25 cellular contexts compared by ENCODE assay signal in the genomic region with DNA sequence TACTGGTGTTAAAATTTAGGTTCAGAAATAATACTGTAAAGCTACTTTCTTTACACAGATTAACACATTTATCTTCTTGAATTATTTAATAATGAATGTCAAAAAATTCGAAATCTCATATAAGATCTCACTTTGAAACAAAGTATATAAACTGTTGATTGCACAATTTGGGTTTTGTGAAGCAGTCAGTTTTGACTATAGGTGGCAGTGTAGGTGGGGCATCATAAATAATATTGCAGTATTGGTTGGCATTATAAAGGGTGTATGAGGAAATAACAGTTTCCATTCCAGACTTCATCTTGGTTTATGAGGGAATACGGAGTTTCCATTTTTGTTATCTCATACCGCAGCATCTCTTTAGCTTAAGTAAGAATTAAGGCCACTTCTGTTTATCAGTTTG. TPM values are rescaled to one million over a fixed set of nuclear protein-coding genes. Genes with fewer than 3 reads are reported as not detected.
A peak's percentile ranks its signal among the peaks of the same experiment; 100 is the strongest.
DNase-seq lines count a peak whose midpoint lies in the region; ATAC-seq and TF ChIP-seq lines count a peak whose summit lies in the region.
"Had no signal": no experiment of that assay in that cellular context is flagged by ENCODE, and none has a peak within 500 bp of the region (broad histone marks: within the 10 kb centered on the region; RNA-seq: fewer than 3 reads in every experiment).

No MANE protein-coding gene starts in this region.

- DNase-seq in HFFc6 (no peak), PC-3 (peak; percentile 67), chondrocyte (ENCODE audit: low spot score) (no peak), nephron progenitor cell (no peak), GM13977 (ENCODE audit: low spot score) (no peak)
- DNase-seq: activated CD4-positive, alpha-beta T cell treated with anti-CD3 and anti-CD28 coated beads for 36 hours; activated CD8-positive, alpha-beta memory T cell treated with anti-CD3 and anti-CD28 coated beads, Interleukin-2, amount 50 U/mL, for 4 hours; activated gamma-delta T cell; adrenal gland; central memory CD4-positive, alpha-beta T cell; COR-L47; EL; left colon; NCI-H1694; NCI-H69; psoas muscle; small intestine; stimulated activated CD4-positive, alpha-beta T cell treated with anti-CD3 and anti-CD28 coated beads, Interleukin-4, amount 100 ng/mL, for 1 hour; stomach had no signal

- no TSS peak for BruUV-seq in PC-3 (replicated peaks; lab: Mats Ljungman, UMichigan)

- H3K79me2 ChIP-seq in PC-3 (ENCODE audit: low read length), result 0 out of 2 replicates have a peak, but pooled peaks cover 11% of the 10 kb centered on the region

- peaks cover 9% of the 10 kb centered on the region for H3F3A ChIP-seq in PC-3 (ENCODE audit: low read length, unreplicated experiment)

- H3K9me3 Mint-ChIP-seq in HFFc6, result no peaks in the 10 kb centered on the region
- no peaks in the 10 kb centered on the region for H3K9me3 Mint-ChIP-seq in chondrocyte (ENCODE audit: low read depth)
- H3K9me3 Mint-ChIP-seq in nephron progenitor cell, result no peaks in the 10 kb centered on the region
- H3K9me3 Mint-ChIP-seq: neural progenitor cell, type B pancreatic cell had no signal

- H3K27me3 ChIP-seq in PC-3 (ENCODE audit: low read length), result no peaks in the 10 kb centered on the region
- H3K27me3 ChIP-seq: adrenal gland, esophagus muscularis mucosa, neural progenitor cell, stomach had no signal

- H3K4me3 Mint-ChIP-seq in HFFc6 (no peak overlapping the region), chondrocyte (ENCODE audit: unreplicated experiment) (no peak overlapping the region), nephron progenitor cell (no peak overlapping the region)
- H3K4me3 Mint-ChIP-seq: activated CD4-positive, alpha-beta T cell treated with anti-CD3 and anti-CD28 coated beads for 36 hours; neural progenitor cell; type B pancreatic cell had no signal

- no peak overlapping the region for H3K9ac ChIP-seq in PC-3 (ENCODE audit: low read length)
- H3K9ac ChIP-seq: neural progenitor cell had no signal

- H3K4me1 Mint-ChIP-seq in HFFc6 (ENCODE audit: low read depth) (peaks cover 57% of the 10 kb centered on the region), chondrocyte (ENCODE audit: low read depth) (peaks cover 29% of the 10 kb centered on the region), nephron progenitor cell (no peaks in the 10 kb centered on the region)
- H3K4me1 Mint-ChIP-seq: neural progenitor cell had no signal

- H3K36me3 Mint-ChIP-seq in HFFc6 (ENCODE audit: low read depth) (peaks cover 43% of the 10 kb centered on the region), chondrocyte (ENCODE audit: low read depth) (peaks cover 12% of the 10 kb centered on the region), nephron progenitor cell (ENCODE audit: low read depth) (peaks cover 54% of the 10 kb centered on the region)

- in situ Hi-C loops in GM13977 (cut with MboI; ENCODE audit: low pct_unique_long_range_greater_than_20kb, low sequenced_read_pairs, unreplicated experiment), result no loop called here

- no peaks in the 10 kb centered on the region for H4K20me1 ChIP-seq in PC-3 (ENCODE audit: low read length)

- H3K27ac Mint-ChIP-seq in HFFc6 (no peak overlapping the region), chondrocyte (ENCODE audit: unreplicated experiment) (no peak overlapping the region), nephron progenitor cell (no peak overlapping the region)
- H3K27ac Mint-ChIP-seq: activated CD4-positive, alpha-beta T cell treated with anti-CD3 and anti-CD28 coated beads for 36 hours; neural progenitor cell; type B pancreatic cell had no signal

- H3K27me3 Mint-ChIP-seq in HFFc6 (ENCODE audit: insufficient read depth), result no peaks in the 10 kb centered on the region; the same call in 1 of the 2 replicates
- H3K27me3 Mint-ChIP-seq in chondrocyte (ENCODE audit: low read depth), result no peaks in the 10 kb centered on the region
- no peaks in the 10 kb centered on the region for H3K27me3 Mint-ChIP-seq in nephron progenitor cell (ENCODE audit: low read depth, poor library complexity)
- H3K27me3 Mint-ChIP-seq: activated CD4-positive, alpha-beta T cell treated with anti-CD3 and anti-CD28 coated beads for 36 hours; type B pancreatic cell had no signal

- peak; percentile 48 for TF ChIP-seq CTCF in C4-2B (conservative IDR thresholded peaks at IDR 0.05)
- peak; percentile 37; the same call in 1 of the 2 replicates for TF ChIP-seq CTCF in HFFc6 (IDR thresholded peaks at IDR 0.05)
- TF ChIP-seq CTCF in PC-3 (conservative IDR thresholded peaks at IDR 0.05; ENCODE audit: low read depth, low read length), result peak; percentile 94
- TF ChIP-seq CTCF in chondrocyte (IDR thresholded peaks at IDR 0.05), result peak; percentile 43
- TF ChIP-seq CTCF in nephron progenitor cell (IDR thresholded peaks at IDR 0.05), result no peak
- no peak for TF ChIP-seq CTCF in GM13977 (IDR thresholded peaks at IDR 0.05; ENCODE audit: extremely low read depth, insufficient read depth, missing control alignments)

- no peak overlapping the region for H2AFZ ChIP-seq in PC-3 (ENCODE audit: low read length)
- H2AFZ ChIP-seq: neural progenitor cell had no signal

- POLR2A ChIA-PET in PC-3 (lab: Charles Lee; ENCODE audit: unreplicated experiment), result interaction anchor here (0.7 kb wide), 2 partner anchors 39 to 48 kb away, joined by 3 to 4 read pairs; no protein-coding TSS in a partner anchor

- ATAC-seq in PC-3, result peak; percentile 11; the same call in 1 of the 2 replicates
- ATAC-seq in GM19324 (IDR thresholded peaks at IDR 0.05; ENCODE audit: low FRiP score, unreplicated experiment), result no peak
- no peak for ATAC-seq in HG02970 (IDR thresholded peaks at IDR 0.05; ENCODE audit: low FRiP score, unreplicated experiment)
- ATAC-seq: activated CD4-positive, alpha-beta T cell treated with anti-CD3 and anti-CD28 coated beads for 36 hours; left colon; psoas muscle had no signal

- H3K27ac ChIP-seq in C4-2B (no peak overlapping the region), PC-3 (ENCODE audit: low read length) (no peak overlapping the region)
- H3K27ac ChIP-seq: adrenal gland, esophagus muscularis mucosa, neural progenitor cell, psoas muscle, stomach had no signal

- H3K4me1 ChIP-seq in PC-3 (ENCODE audit: insufficient read depth, low read length), result peaks cover 32% of the 10 kb centered on the region
- H3K4me1 ChIP-seq: neural progenitor cell, psoas muscle had no signal

- no peaks in the 10 kb centered on the region for H3K9me2 ChIP-seq in PC-3 (replicated peaks; ENCODE audit: low read length)

- H3K4me2 ChIP-seq in PC-3 (ENCODE audit: low read length), result no peak overlapping the region
- H3K4me2 ChIP-seq: neural progenitor cell had no signal

- H3K36me3 ChIP-seq in PC-3 (ENCODE audit: low read depth, low read length), result peaks cover 37% of the 10 kb centered on the region

- CTCF ChIA-PET in PC-3 (lab: Charles Lee), result interaction anchor here (1.0 kb wide), 1 partner anchor 137 kb away, joined by 3 read pairs; no protein-coding TSS in a partner anchor

- no peaks in the 10 kb centered on the region for H3K9me3 ChIP-seq in PC-3 (ENCODE audit: low read length)
- H3K9me3 ChIP-seq: adrenal gland, esophagus muscularis mucosa, psoas muscle, stomach had no signal

- no peak overlapping the region for H3K4me3 ChIP-seq in PC-3 (ENCODE audit: low read length)
- H3K4me3 ChIP-seq: adrenal gland, esophagus muscularis mucosa, neural progenitor cell, psoas muscle, stomach had no signal

- intact Hi-C loops in PC-3 (cut with micrococcal nuclease), result no loop called here

RNA-seq across cellular contexts. Expression of a gene that starts 49.9 kb away (rescaled TPM):
- 10 to 100 TPM; 33.9 to 45.2 (median 37.1) TPM for total RNA-seq in HFFc6 (2021; fragmentation: NEBNext Ultra II Directional; extraction: Animal tissue kit (Norgen Biotek cat#: 25700))
- total RNA-seq in PC-3 (2014; rRNA removed), result 72.0 and 81.3 TPM in 2 replicates
- total RNA-seq in chondrocyte, result 34.1 to 36.8 TPM (median 35.2 TPM) in 3 replicates

Comparison
In these comparisons a context has a peak if more than half of its experiments do, and no peak if none do; other contexts are left out.
1. CTCF ChIP-seq: peak in C4-2B (single experiment), HFFc6 (single experiment), PC-3 (single experiment) and chondrocyte (single experiment); none in nephron progenitor cell (single experiment) and GM13977 (single experiment).